8 cellular contexts compared by ENCODE assay signal in the genomic region with DNA sequence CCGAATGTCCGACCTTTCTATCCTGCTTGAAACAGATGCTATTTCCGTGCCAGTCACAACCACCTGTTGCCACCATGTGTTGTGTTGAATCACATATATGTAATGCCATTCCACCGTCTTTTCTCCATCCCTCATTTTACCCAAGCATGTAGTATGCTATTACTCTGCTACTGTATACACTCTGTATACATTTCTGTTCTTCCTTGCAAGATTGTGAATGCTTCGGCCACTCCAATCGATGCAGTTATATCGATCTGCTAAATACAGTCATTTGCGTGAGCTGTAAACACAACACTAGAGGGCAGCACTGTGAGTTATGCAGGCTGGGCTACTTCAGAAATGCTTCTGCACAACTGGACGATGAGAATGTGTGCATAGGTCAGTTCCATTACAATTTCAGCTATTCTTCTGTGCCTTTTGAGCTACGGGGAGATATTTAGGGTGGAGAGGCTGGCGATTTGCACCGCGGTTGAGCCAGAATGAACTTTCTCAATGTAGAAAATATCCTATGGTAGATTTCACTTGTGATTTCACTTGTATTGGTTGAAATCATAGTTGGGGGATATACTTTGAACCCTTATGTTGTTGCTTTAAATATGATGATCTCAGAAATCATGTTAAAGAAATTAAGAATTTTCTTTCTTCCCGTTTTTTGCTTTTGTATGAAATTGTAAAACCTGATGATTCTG.
DNase-seq lines count a peak whose midpoint lies in the region; ATAC-seq and TF ChIP-seq lines count a peak whose summit lies in the region.

No MANE protein-coding gene starts in this region.

- H3K4me3 Mint-ChIP-seq in activated naive CD4-positive, alpha-beta T cell treated with anti-CD3 and anti-CD28 coated beads for 36 hours: no peak overlapping the region
- H3K4me3 Mint-ChIP-seq in endothelial cell (ENCODE audit: unreplicated experiment) (no peak overlapping the region), nephron (peak overlapping the region in 1 of 3 experiments; percentile 5)

- peak; percentile 28 for DNase-seq in activated naive CD4-positive, alpha-beta T cell treated with anti-CD3 and anti-CD28 coated beads for 36 hours
- no peak for DNase-seq in activated naive CD4-positive, alpha-beta T cell (lab: John Stamatoyannopoulos, UW)
- DNase-seq in RPMI8226 (peak; percentile 50), endothelial cell (ENCODE audit: low spot score) (peak; percentile 51)

- no peaks in the 10 kb centered on the region for H3K36me3 Mint-ChIP-seq in activated naive CD4-positive, alpha-beta T cell treated with anti-CD3 and anti-CD28 coated beads for 36 hours (ENCODE audit: low read depth)
- no peaks in the 10 kb centered on the region for H3K36me3 Mint-ChIP-seq in endothelial cell (ENCODE audit: low read depth, unreplicated experiment)
- H3K36me3 Mint-ChIP-seq in nephron (ENCODE audit: low read depth): peaks cover 10% of the 10 kb centered on the region

- TF ChIP-seq CTCF in endothelial cell (IDR thresholded peaks at IDR 0.05; ENCODE audit: unreplicated experiment) (peak; percentile 65), nephron (IDR thresholded peaks at IDR 0.05; ENCODE audit: unreplicated experiment in 3 of 3) (peak; percentile 50 to 60 (median 51))

- H3K4me1 Mint-ChIP-seq in activated naive CD4-positive, alpha-beta T cell treated with anti-CD3 and anti-CD28 coated beads for 36 hours (ENCODE audit: low read depth): no peaks in the 10 kb centered on the region
- no peaks in the 10 kb centered on the region for H3K4me1 Mint-ChIP-seq in endothelial cell (ENCODE audit: unreplicated experiment)
- H3K4me1 Mint-ChIP-seq in nephron: peaks cover 17% of the 10 kb centered on the region

- CTCF ChIA-PET in activated naive CD4-positive, alpha-beta T cell treated with anti-CD3 and anti-CD28 coated beads for 36 hours (lab: Charles Lee): interaction anchor here (0.6 to 2.7 kb wide), 4 partner anchors 11 to 696 kb away, joined by 3 to 17 read pairs (median 3); no protein-coding TSS in a partner anchor

- intact Hi-C loops in activated naive CD4-positive, alpha-beta T cell treated with anti-CD3 and anti-CD28 coated beads for 36 hours (cut with micrococcal nuclease): loop anchor here (1.0 kb wide), 3 partner anchors 99 to 695 kb away; no protein-coding TSS in a partner anchor

- ATAC-seq in GM19468 (IDR thresholded peaks at IDR 0.05; ENCODE audit: extremely low read depth, unreplicated experiment) (peak; percentile 79), HG03565 (IDR thresholded peaks at IDR 0.05; ENCODE audit: unreplicated experiment) (peak; percentile 87), HG03045 (IDR thresholded peaks at IDR 0.05; ENCODE audit: unreplicated experiment) (no peak)

- H3K9me3 Mint-ChIP-seq in activated naive CD4-positive, alpha-beta T cell treated with anti-CD3 and anti-CD28 coated beads for 36 hours: no peaks in the 10 kb centered on the region
- no peaks in the 10 kb centered on the region for H3K9me3 Mint-ChIP-seq in endothelial cell (ENCODE audit: unreplicated experiment)
- peaks cover 12% of the 10 kb centered on the region for H3K9me3 Mint-ChIP-seq in nephron

- H3K27me3 Mint-ChIP-seq in activated naive CD4-positive, alpha-beta T cell treated with anti-CD3 and anti-CD28 coated beads for 36 hours (ENCODE audit: low read depth): peaks cover 7% of the 10 kb centered on the region
- H3K27me3 Mint-ChIP-seq in endothelial cell (ENCODE audit: unreplicated experiment) (no peaks in the 10 kb centered on the region), nephron (ENCODE audit: low read depth) (no peaks in the 10 kb centered on the region)

- H3K27ac Mint-ChIP-seq in activated naive CD4-positive, alpha-beta T cell treated with anti-CD3 and anti-CD28 coated beads for 36 hours: no peak overlapping the region
- H3K27ac Mint-ChIP-seq in endothelial cell (ENCODE audit: unreplicated experiment) (no peak overlapping the region), nephron (no peak overlapping the region)

Comparison
In these comparisons a context has a peak if more than half of its experiments do, and no peak if none do; other contexts are left out.
1. DNase-seq: peak in activated naive CD4-positive, alpha-beta T cell treated with anti-CD3 and anti-CD28 coated beads for 36 hours (single experiment), RPMI8226 (single experiment) and endothelial cell (single experiment); none in activated naive CD4-positive, alpha-beta T cell (0 of 4).